ENCODE assay signal across 1 cellular context in the genomic region with DNA sequence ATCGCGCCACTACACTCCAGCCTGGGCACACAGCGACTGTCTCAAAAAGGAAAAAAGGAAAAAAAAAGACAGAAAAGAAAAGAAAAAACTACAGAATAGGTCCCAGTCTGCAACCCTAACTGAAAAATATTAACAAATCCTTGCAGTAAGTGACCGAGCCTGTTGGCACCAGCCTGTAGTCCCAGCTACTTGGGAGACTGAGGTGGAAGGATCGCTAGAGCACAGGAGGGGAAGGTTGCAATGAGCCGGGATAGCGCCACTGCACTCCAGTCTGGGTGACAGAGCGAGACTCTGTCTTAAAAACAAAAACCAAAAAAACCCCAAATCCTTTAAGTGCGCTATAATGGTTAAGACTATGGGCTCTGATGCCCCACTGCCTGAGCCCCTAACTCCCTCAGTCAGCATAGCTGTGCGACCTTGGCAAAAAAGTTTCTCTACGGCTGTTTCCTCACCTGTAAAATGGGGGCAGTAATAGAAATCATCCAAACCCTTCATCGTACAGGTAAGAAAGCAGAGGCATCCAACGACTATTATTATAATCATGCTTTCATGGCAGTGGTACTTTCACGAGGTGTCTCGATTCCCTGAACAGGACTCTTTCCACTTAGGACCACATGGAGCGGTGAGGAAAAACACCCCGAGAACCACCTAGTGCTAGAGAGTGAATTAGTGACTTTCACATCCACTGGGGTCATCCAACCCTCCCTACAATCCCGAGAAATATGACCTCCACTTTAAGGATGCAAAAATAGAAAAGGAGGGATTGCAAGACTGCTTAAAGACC.
A peak's percentile ranks its signal among the peaks of the same experiment; 100 is the strongest.
TF ChIP-seq lines count a peak whose summit lies in the region.

No MANE protein-coding gene starts in this region.

TF ChIP-seq in K562, 482 proteins besides CTCF, POLR2A, EP300 and RAD21 (continued from another document):
- no peak for TF ChIP-seq CUX1 (CRISPR knock-in tag; IDR thresholded peaks at IDR 0.05)
- peak in 1 of 2 experiments; percentile 7; a peak in 1 of 4 replicates for TF ChIP-seq HDAC1 (IDR thresholded peaks at IDR 0.05)
- TF ChIP-seq TEAD1 (CRISPR knock-in tag; IDR thresholded peaks at IDR 0.05): 0 out of 4 replicates have a peak, but pooled peaks of 1 of the 2 experiments have one; percentile 17
- 0 out of 2 replicates have a peak, but pooled peaks have one; percentile 22 for TF ChIP-seq ZNF143 (CRISPR knock-in tag; IDR thresholded peaks at IDR 0.05)
- peak; percentile 53 for TF ChIP-seq RBM25 (IDR thresholded peaks at IDR 0.05; ENCODE audit: low read depth, low read length, severe bottlenecking)
- TF ChIP-seq TBP (optimal IDR thresholded peaks at IDR 0.05; ENCODE audit: low read depth, low read length): no peak
- TF ChIP-seq, protein P1, sequence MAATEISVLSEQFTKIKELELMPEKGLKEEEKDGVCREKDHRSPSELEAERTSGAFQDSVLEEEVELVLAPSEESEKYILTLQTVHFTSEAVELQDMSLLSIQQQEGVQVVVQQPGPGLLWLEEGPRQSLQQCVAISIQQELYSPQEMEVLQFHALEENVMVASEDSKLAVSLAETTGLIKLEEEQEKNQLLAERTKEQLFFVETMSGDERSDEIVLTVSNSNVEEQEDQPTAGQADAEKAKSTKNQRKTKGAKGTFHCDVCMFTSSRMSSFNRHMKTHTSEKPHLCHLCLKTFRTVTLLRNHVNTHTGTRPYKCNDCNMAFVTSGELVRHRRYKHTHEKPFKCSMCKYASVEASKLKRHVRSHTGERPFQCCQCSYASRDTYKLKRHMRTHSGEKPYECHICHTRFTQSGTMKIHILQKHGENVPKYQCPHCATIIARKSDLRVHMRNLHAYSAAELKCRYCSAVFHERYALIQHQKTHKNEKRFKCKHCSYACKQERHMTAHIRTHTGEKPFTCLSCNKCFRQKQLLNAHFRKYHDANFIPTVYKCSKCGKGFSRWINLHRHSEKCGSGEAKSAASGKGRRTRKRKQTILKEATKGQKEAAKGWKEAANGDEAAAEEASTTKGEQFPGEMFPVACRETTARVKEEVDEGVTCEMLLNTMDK (IDR thresholded peaks at IDR 0.05; ENCODE audit: borderline replicate concordance, insufficient read depth, low read depth, low read length, poor library complexity, severe bottlenecking): no peak
- no peak for TF ChIP-seq PURB (CRISPR knock-in tag; IDR thresholded peaks at IDR 0.05; ENCODE audit: low read depth)
- TF ChIP-seq BCOR (IDR thresholded peaks at IDR 0.05): peak; percentile 15; the same call in 1 of the 2 replicates
- no peak for TF ChIP-seq ZNF583 (CRISPR knock-in tag; IDR thresholded peaks at IDR 0.05)
- 0 out of 2 replicates have a peak, but pooled peaks have one; percentile 1 for TF ChIP-seq FOSL1 (tag; conservative IDR thresholded peaks at IDR 0.05)
- TF ChIP-seq, protein P2, sequence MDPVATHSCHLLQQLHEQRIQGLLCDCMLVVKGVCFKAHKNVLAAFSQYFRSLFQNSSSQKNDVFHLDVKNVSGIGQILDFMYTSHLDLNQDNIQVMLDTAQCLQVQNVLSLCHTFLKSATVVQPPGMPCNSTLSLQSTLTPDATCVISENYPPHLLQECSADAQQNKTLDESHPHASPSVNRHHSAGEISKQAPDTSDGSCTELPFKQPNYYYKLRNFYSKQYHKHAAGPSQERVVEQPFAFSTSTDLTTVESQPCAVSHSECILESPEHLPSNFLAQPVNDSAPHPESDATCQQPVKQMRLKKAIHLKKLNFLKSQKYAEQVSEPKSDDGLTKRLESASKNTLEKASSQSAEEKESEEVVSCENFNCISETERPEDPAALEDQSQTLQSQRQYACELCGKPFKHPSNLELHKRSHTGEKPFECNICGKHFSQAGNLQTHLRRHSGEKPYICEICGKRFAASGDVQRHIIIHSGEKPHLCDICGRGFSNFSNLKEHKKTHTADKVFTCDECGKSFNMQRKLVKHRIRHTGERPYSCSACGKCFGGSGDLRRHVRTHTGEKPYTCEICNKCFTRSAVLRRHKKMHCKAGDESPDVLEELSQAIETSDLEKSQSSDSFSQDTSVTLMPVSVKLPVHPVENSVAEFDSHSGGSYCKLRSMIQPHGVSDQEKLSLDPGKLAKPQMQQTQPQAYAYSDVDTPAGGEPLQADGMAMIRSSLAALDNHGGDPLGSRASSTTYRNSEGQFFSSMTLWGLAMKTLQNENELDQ (CRISPR knock-in tag; IDR thresholded peaks at IDR 0.05; ENCODE audit: borderline replicate concordance): no peak
- TF ChIP-seq, protein P3, sequence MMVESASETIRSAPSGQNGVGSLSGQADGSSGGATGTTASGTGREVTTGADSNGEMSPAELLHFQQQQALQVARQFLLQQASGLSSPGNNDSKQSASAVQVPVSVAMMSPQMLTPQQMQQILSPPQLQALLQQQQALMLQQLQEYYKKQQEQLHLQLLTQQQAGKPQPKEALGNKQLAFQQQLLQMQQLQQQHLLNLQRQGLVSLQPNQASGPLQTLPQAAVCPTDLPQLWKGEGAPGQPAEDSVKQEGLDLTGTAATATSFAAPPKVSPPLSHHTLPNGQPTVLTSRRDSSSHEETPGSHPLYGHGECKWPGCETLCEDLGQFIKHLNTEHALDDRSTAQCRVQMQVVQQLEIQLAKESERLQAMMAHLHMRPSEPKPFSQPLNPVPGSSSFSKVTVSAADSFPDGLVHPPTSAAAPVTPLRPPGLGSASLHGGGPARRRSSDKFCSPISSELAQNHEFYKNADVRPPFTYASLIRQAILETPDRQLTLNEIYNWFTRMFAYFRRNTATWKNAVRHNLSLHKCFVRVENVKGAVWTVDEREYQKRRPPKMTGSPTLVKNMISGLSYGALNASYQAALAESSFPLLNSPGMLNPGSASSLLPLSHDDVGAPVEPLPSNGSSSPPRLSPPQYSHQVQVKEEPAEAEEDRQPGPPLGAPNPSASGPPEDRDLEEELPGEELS (CRISPR knock-in tag; IDR thresholded peaks at IDR 0.05; ENCODE audit: borderline replicate concordance): 0 out of 2 replicates have a peak, but pooled peaks have one; percentile 55
- 0 out of 2 replicates have a peak, but pooled peaks have one; percentile 18 for TF ChIP-seq ZNF217 (CRISPR knock-in tag; IDR thresholded peaks at IDR 0.05)
- TF ChIP-seq MAFG (tag; conservative IDR thresholded peaks at IDR 0.05): no peak
- 0 out of 2 replicates have a peak, but pooled peaks have one; percentile 18 for TF ChIP-seq NR1H2 (CRISPR knock-in tag; IDR thresholded peaks at IDR 0.05)
- no peak for TF ChIP-seq POLR2B (IDR thresholded peaks at IDR 0.05; ENCODE audit: low read depth, partially characterized antibody)
- TF ChIP-seq, protein P4, sequence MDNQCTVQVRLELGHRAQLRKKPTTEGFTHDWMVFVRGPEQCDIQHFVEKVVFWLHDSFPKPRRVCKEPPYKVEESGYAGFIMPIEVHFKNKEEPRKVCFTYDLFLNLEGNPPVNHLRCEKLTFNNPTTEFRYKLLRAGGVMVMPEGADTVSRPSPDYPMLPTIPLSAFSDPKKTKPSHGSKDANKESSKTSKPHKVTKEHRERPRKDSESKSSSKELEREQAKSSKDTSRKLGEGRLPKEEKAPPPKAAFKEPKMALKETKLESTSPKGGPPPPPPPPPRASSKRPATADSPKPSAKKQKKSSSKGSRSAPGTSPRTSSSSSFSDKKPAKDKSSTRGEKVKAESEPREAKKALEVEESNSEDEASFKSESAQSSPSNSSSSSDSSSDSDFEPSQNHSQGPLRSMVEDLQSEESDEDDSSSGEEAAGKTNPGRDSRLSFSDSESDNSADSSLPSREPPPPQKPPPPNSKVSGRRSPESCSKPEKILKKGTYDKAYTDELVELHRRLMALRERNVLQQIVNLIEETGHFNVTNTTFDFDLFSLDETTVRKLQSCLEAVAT (IDR thresholded peaks at IDR 0.05): peak; percentile 57 to 64; a peak in 1 of 4 replicates
- no peak for TF ChIP-seq ETV6 (IDR thresholded peaks at IDR 0.05; ENCODE audit: borderline replicate concordance in 1 of 2, low read depth in 2 of 2, low read length in 1 of 2)
- TF ChIP-seq ETV6 (CRISPR knock-in tag; IDR thresholded peaks at IDR 0.05; ENCODE audit: borderline replicate concordance): peak; percentile 38; the same call in 1 of the 2 replicates
- TF ChIP-seq ADNP (tag; IDR thresholded peaks at IDR 0.05): 0 out of 2 replicates have a peak, but pooled peaks have one; percentile 12
- TF ChIP-seq KDM1A (IDR thresholded peaks at IDR 0.05): 0 out of 4 replicates have a peak, but pooled peaks of 1 of the 2 experiments have one; percentile 34
- TF ChIP-seq CAMTA2 (CRISPR knock-in tag; conservative IDR thresholded peaks at IDR 0.05): no peak
- TF ChIP-seq SUPT5H (IDR thresholded peaks at IDR 0.05): peak; percentile 6; the same call in 1 of the 2 replicates
- TF ChIP-seq MYC (IDR thresholded peaks at IDR 0.05; ENCODE audit: low read depth, low read length): 0 out of 2 replicates have a peak, but pooled peaks have one; percentile 8
- no peak; the same call in 1 of the 2 replicates for TF ChIP-seq MYC (CRISPR knock-in tag; IDR thresholded peaks at IDR 0.05; ENCODE audit: borderline replicate concordance, low read depth)
